1 cellular context compared by ENCODE assay signal in the genomic region with DNA sequence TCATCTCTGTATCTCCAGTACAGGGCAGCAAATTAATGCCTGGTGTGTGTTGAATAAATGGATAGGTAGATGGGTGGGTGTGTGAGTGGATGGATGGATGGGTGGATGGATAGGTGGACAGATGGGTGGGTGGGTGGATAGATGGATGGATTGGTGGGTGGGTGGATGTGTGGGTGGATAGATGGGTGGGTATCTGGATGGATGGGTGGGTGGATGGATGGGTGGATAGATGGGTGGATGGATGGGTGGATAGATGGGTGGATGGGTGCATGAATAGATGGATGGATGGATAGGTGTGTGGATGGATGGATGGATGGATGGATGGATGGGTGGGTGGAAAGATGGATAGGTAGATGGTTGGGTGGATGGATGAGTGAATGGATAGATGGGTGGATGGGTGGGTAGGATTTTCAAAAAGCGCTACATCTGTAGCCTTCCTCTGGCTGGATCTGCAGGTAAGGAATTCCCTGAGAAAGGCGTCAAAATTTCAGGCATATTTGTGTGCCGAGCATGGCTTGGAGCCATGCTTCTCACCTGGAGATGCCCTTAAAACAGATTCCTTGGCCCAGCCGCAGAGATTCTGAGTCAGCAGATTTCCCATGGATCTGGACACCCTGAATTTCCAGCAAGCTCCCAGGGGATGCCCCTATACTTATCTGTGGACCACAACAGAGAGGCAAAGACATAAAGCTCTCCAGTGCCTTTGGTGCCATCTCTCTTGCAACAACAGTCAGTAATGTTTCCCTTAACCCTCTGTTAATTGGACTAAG.
TF ChIP-seq lines count a peak whose summit lies in the region.

No MANE protein-coding gene starts in this region.

TF ChIP-seq in HepG2, 621 proteins besides CTCF, POLR2A, EP300 and RAD21 (continued from another document):
- TF ChIP-seq, protein P1, sequence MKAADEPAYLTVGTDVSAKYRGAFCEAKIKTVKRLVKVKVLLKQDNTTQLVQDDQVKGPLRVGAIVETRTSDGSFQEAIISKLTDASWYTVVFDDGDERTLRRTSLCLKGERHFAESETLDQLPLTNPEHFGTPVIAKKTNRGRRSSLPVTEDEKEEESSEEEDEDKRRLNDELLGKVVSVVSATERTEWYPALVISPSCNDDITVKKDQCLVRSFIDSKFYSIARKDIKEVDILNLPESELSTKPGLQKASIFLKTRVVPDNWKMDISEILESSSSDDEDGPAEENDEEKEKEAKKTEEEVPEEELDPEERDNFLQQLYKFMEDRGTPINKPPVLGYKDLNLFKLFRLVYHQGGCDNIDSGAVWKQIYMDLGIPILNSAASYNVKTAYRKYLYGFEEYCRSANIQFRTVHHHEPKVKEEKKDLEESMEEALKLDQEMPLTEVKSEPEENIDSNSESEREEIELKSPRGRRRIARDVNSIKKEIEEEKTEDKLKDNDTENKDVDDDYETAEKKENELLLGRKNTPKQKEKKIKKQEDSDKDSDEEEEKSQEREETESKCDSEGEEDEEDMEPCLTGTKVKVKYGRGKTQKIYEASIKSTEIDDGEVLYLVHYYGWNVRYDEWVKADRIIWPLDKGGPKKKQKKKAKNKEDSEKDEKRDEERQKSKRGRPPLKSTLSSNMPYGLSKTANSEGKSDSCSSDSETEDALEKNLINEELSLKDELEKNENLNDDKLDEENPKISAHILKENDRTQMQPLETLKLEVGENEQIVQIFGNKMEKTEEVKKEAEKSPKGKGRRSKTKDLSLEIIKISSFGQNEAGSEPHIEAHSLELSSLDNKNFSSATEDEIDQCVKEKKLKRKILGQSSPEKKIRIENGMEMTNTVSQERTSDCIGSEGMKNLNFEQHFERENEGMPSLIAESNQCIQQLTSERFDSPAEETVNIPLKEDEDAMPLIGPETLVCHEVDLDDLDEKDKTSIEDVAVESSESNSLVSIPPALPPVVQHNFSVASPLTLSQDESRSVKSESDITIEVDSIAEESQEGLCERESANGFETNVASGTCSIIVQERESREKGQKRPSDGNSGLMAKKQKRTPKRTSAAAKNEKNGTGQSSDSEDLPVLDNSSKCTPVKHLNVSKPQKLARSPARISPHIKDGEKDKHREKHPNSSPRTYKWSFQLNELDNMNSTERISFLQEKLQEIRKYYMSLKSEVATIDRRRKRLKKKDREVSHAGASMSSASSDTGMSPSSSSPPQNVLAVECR (CRISPR knock-in tag; IDR thresholded peaks at IDR 0.05; ENCODE audit: borderline replicate concordance) = no peak
